28 cellular contexts compared by ENCODE assay signal in genomic region chr13:45060062-45060461, GRCh38.
"Had no signal": no experiment of that assay in that cellular context is flagged by ENCODE, and none has a peak within 500 bp of the region (broad histone marks: within the 10 kb centered on the region; RNA-seq: fewer than 3 reads in every experiment).

No MANE protein-coding gene starts in this region.

- H3K79me2 ChIP-seq: parathyroid adenoma had no signal

- ATAC-seq: naive thymus-derived CD8-positive, alpha-beta T cell; natural killer cell treated with Interleukin-12 subunit alpha and Interleukin-12 subunit beta and Interleukin-15 and Interleukin-18, amount 100 ng/mL, for 72 hours; psoas muscle; right cardiac atrium; right lobe of liver; stimulated activated effector memory CD8-positive, alpha-beta T cell treated with anti-CD3 and anti-CD28 coated beads, Interleukin-12 subunit alpha, Interleukin-12 subunit beta, amount 100 ng/mL, for 72 hours; stimulated activated naive B cell treated with anti-CD40 and anti-IgM and Interleukin-4, amounts not matched to agents 10 μg/mL and 1 μg/mL and 100 μg/mL, for 72 hours had no signal

- H3K9ac ChIP-seq: parathyroid adenoma had no signal

- DNase-seq: naive B cell; naive thymus-derived CD8-positive, alpha-beta T cell; occipital lobe; ovary; posterior cingulate gyrus; psoas muscle; right cardiac atrium; right lobe of liver; sigmoid colon; small intestine; stimulated activated CD4-positive, alpha-beta T cell treated with anti-CD3 and anti-CD28 coated beads, Interleukin-15, amount 100 ng/mL, for 24 hours; stimulated activated CD4-positive, alpha-beta T cell treated with anti-CD3 and anti-CD28 coated beads, Interleukin-2, amount 100 ng/mL, for 24 hours; stimulated activated CD4-positive, alpha-beta T cell treated with anti-CD3 and anti-CD28 coated beads, Interleukin-2, amount 100 ng/mL, for 48 hours; stimulated activated CD4-positive, alpha-beta T cell treated with anti-CD3 and anti-CD28 coated beads, Interleukin-4, amount 100 ng/mL, for 24 hours; stimulated activated naive B cell treated with anti-CD40 and anti-IgM and Interleukin-4, amounts not matched to agents 10 μg/mL and 1 μg/mL and 100 μg/mL, for 72 hours; stimulated activated naive CD4-positive, alpha-beta T cell treated with Interleukin-2 at 50 U/mL for 16 hours; stomach; thyroid gland; trophoblast cell; upper lobe of left lung had no signal

- H2AFZ ChIP-seq: parathyroid adenoma had no signal

- H3K27ac Mint-ChIP-seq: naive thymus-derived CD8-positive, alpha-beta T cell; natural killer cell treated with Interleukin-12 subunit alpha and Interleukin-12 subunit beta and Interleukin-15 and Interleukin-18, amount 100 ng/mL, for 72 hours; progenitor cell of endocrine pancreas; stimulated activated effector memory CD8-positive, alpha-beta T cell treated with anti-CD3 and anti-CD28 coated beads, Interleukin-12 subunit alpha, Interleukin-12 subunit beta, amount 100 ng/mL, for 72 hours; stimulated activated naive B cell treated with anti-CD40 and anti-IgM and Interleukin-4, amounts not matched to agents 10 μg/mL and 1 μg/mL and 100 μg/mL, for 72 hours; stimulated activated naive CD8-positive, alpha-beta T cell treated with anti-CD3 and anti-CD28 coated beads, Interleukin-15, Interleukin-2, amounts not matched to agents 100 ng/mL and 50 ng/mL, for 24 hours had no signal

- H3K27me3 Mint-ChIP-seq: progenitor cell of endocrine pancreas had no signal

- H3K36me3 Mint-ChIP-seq: naive B cell; naive thymus-derived CD8-positive, alpha-beta T cell; natural killer cell treated with Interleukin-12 subunit alpha and Interleukin-12 subunit beta and Interleukin-15 and Interleukin-18, amount 100 ng/mL, for 72 hours; stimulated activated effector memory CD8-positive, alpha-beta T cell treated with anti-CD3 and anti-CD28 coated beads, Interleukin-12 subunit alpha, Interleukin-12 subunit beta, amount 100 ng/mL, for 72 hours had no signal

- H3K4me1 ChIP-seq: parathyroid adenoma, psoas muscle, right lobe of liver, thyroid gland had no signal

- H3K9me3 Mint-ChIP-seq: naive thymus-derived CD8-positive, alpha-beta T cell; natural killer cell treated with Interleukin-12 subunit alpha and Interleukin-12 subunit beta and Interleukin-15 and Interleukin-18, amount 100 ng/mL, for 72 hours; stimulated activated effector memory CD8-positive, alpha-beta T cell treated with anti-CD3 and anti-CD28 coated beads, Interleukin-12 subunit alpha, Interleukin-12 subunit beta, amount 100 ng/mL, for 72 hours; stimulated activated naive CD8-positive, alpha-beta T cell treated with anti-CD3 and anti-CD28 coated beads, Interleukin-15, Interleukin-2, amounts not matched to agents 100 ng/mL and 50 ng/mL, for 24 hours had no signal

- H3K4me3 ChIP-seq: ovary, psoas muscle, right lobe of liver, sigmoid colon, stomach, thoracic aorta, thyroid gland, tibial nerve, upper lobe of left lung, vagina had no signal

- H3K27me3 ChIP-seq: ovary, right lobe of liver, sigmoid colon, stomach, thyroid gland, tibial nerve, upper lobe of left lung, vagina had no signal

- H3K4me3 Mint-ChIP-seq: naive B cell; naive thymus-derived CD8-positive, alpha-beta T cell; natural killer cell treated with Interleukin-12 subunit alpha and Interleukin-12 subunit beta and Interleukin-15 and Interleukin-18, amount 100 ng/mL, for 72 hours; stimulated activated effector memory CD8-positive, alpha-beta T cell treated with anti-CD3 and anti-CD28 coated beads, Interleukin-12 subunit alpha, Interleukin-12 subunit beta, amount 100 ng/mL, for 72 hours; stimulated activated naive B cell treated with anti-CD40 and anti-IgM and Interleukin-4, amounts not matched to agents 10 μg/mL and 1 μg/mL and 100 μg/mL, for 72 hours; stimulated activated naive CD8-positive, alpha-beta T cell treated with anti-CD3 and anti-CD28 coated beads, Interleukin-15, Interleukin-2, amounts not matched to agents 100 ng/mL and 50 ng/mL, for 24 hours had no signal

- H3K9me3 ChIP-seq: ovary, psoas muscle, right lobe of liver, sigmoid colon, stomach, thoracic aorta, thyroid gland, tibial nerve, upper lobe of left lung, vagina had no signal

- H3K27ac ChIP-seq: ovary, parathyroid adenoma, psoas muscle, right lobe of liver, sigmoid colon, stomach, thoracic aorta, thyroid gland, tibial nerve, upper lobe of left lung, vagina had no signal

- H3K36me3 ChIP-seq: ovary, right lobe of liver, sigmoid colon, stomach, thoracic aorta, thyroid gland, tibial nerve, upper lobe of left lung, vagina had no signal
